ENCODE assay signal across 22 cellular contexts in genomic region chr1:30265127-30266070, GRCh38.
"Had no signal": no experiment of that assay in that cellular context is flagged by ENCODE, and none has a peak within 500 bp of the region (broad histone marks: within the 10 kb centered on the region; RNA-seq: fewer than 3 reads in every experiment).

No MANE protein-coding gene starts in this region.

- H3K4me3 ChIP-seq: coronary artery, heart right ventricle, prostate gland, skin epidermis, stomach, thoracic aorta, transverse colon had no signal

- FAIRE-seq: endothelial cell of umbilical vein, islet of Langerhans had no signal

- H3K9ac ChIP-seq: parathyroid adenoma had no signal

- H3K79me2 ChIP-seq: parathyroid adenoma had no signal

- H3K27ac ChIP-seq: coronary artery, heart right ventricle, parathyroid adenoma, prostate gland, skin epidermis, stomach, thoracic aorta, transverse colon had no signal

- ATAC-seq: left lobe of liver, natural killer cell, sciatic nerve had no signal

- H2AFZ ChIP-seq: parathyroid adenoma had no signal

- H3K4me1 Mint-ChIP-seq: mesothelial cell of epicardium, natural killer cell had no signal

- H3K4me3 Mint-ChIP-seq: endodermal cell, mesothelial cell of epicardium, natural killer cell had no signal

- H3K9me3 ChIP-seq: heart right ventricle, prostate gland, stomach, thoracic aorta, transverse colon had no signal

- H3K27ac Mint-ChIP-seq: endodermal cell, mesothelial cell of epicardium, natural killer cell had no signal

- DNase-seq: effector CD4-positive, alpha-beta T cell; endodermal cell; erythroblast; foreskin melanocyte; heart right ventricle; hypothalamus; natural killer cell; stimulated activated CD4-positive, alpha-beta T cell treated with anti-CD3 and anti-CD28 coated beads, Interleukin-12 subunit alpha, Interleukin-12 subunit beta, amount 100 ng/mL, for 4 hours; stimulated activated naive CD4-positive, alpha-beta T cell; stomach; substantia nigra; transverse colon had no signal

- H3K36me3 ChIP-seq: heart right ventricle, prostate gland, stomach, thoracic aorta, transverse colon had no signal

- H3K36me3 Mint-ChIP-seq: mesothelial cell of epicardium, natural killer cell had no signal

- H3K4me1 ChIP-seq: heart right ventricle, parathyroid adenoma, prostate gland, stomach, transverse colon had no signal
